8 cellular contexts compared by ENCODE assay signal in genomic region chr2:74849228-74849892, GRCh38. TPM values are rescaled to one million over a fixed set of nuclear protein-coding genes. Genes with fewer than 3 reads are reported as not detected.
DNase-seq lines count a peak whose midpoint lies in the region; ATAC-seq and TF ChIP-seq lines count a peak whose summit lies in the region.

No MANE protein-coding gene starts in this region.

- H3K79me2 ChIP-seq in osteoblast (ENCODE audit: insufficient read depth, low read length), result peaks cover 80% of the 10 kb centered on the region

- H3K27me3 ChIP-seq in BLaER1, result no peaks in the 10 kb centered on the region
- no peaks in the 10 kb centered on the region for H3K27me3 ChIP-seq in osteoblast (ENCODE audit: insufficient read depth, low read length)

- TF ChIP-seq CTCF in epithelial cell of esophagus (IDR thresholded peaks at IDR 0.05; ENCODE audit: insufficient read depth, low read depth, low read length, missing control alignments) (no peak), osteoblast (IDR thresholded peaks at IDR 0.05; ENCODE audit: extremely low read depth, low read depth, low read length) (no peak)

- H3K36me3 ChIP-seq in BLaER1 (peaks cover 74% of the 10 kb centered on the region), osteoblast (ENCODE audit: insufficient read depth, low read length) (peaks cover 3% of the 10 kb centered on the region)

- POLR2A ChIA-PET in HEK293T (lab: Yijun Ruan, JAX), result interaction anchor here (1.7 kb wide), 1 partner anchor 13 kb away, joined by 6 read pairs; no protein-coding TSS in a partner anchor

- H3K4me3 ChIP-seq in BLaER1, result no peak overlapping the region
- no peak overlapping the region for H3K4me3 ChIP-seq in epithelial cell of esophagus (ENCODE audit: low read length)
- H3K4me3 ChIP-seq in osteoblast (ENCODE audit: insufficient read depth, low read length), result no peak overlapping the region

- CTCF ChIA-PET in HEK293T (lab: Yijun Ruan, JAX), result no interaction called here

- H4K20me1 ChIP-seq in BLaER1 (peaks cover 100% of the 10 kb centered on the region), osteoblast (ENCODE audit: insufficient read depth, low read length) (no peaks in the 10 kb centered on the region)

- peak; percentile 93 for ATAC-seq in GM19351 (IDR thresholded peaks at IDR 0.05; ENCODE audit: unreplicated experiment)
- peak; percentile 83 for ATAC-seq in HG03354 (IDR thresholded peaks at IDR 0.05; ENCODE audit: poor library complexity, severe bottlenecking, unreplicated experiment)

- H2AFZ ChIP-seq in osteoblast (ENCODE audit: low read length), result peak overlapping the region; percentile 9

- DNase-seq in T-helper 2 cell (peak in 3 of 5 experiments; percentile 25 to 80 (median 61)), epithelial cell of esophagus (ENCODE audit: low read depth) (peak; percentile 86), osteoblast (ENCODE audit: insufficient read length, low spot score, missing footprints) (no peak), HEK293T (ENCODE audit: extremely low spot score) (no peak), cerebellar cortex (ENCODE audit: low spot score) (no peak)

- peak overlapping the region; percentile 55 for H3K9ac ChIP-seq in BLaER1

- H3K9me3 ChIP-seq in BLaER1 (no peaks in the 10 kb centered on the region), osteoblast (ENCODE audit: low read depth, low read length) (no peaks in the 10 kb centered on the region)

- peaks cover 67% of the 10 kb centered on the region for H3K4me1 ChIP-seq in BLaER1
- H3K4me1 ChIP-seq in osteoblast (ENCODE audit: insufficient read depth, low read length), result peaks cover 47% of the 10 kb centered on the region

- peak overlapping the region; percentile 71 for H3K27ac ChIP-seq in BLaER1
- peak overlapping the region; percentile 57 for H3K27ac ChIP-seq in osteoblast (ENCODE audit: low read depth, low read length)

- H3K4me2 ChIP-seq in BLaER1 (peak overlapping the region; percentile 93), osteoblast (ENCODE audit: insufficient read depth, low read length) (peak overlapping the region; percentile 2)

TF ChIP-seq in HEK293T, 16 proteins besides CTCF, POLR2A, EP300 and RAD21:
- TF ChIP-seq SP1 (IDR thresholded peaks at IDR 0.05) (no peak), ARNT (IDR thresholded peaks at IDR 0.05) (no peak), ZNF384 (IDR thresholded peaks at IDR 0.05) (no peak), CTBP1 (IDR thresholded peaks at IDR 0.05; ENCODE audit: borderline replicate concordance) (no peak), FOXM1 (IDR thresholded peaks at IDR 0.05; ENCODE audit: borderline replicate concordance) (no peak), LEF1 (IDR thresholded peaks at IDR 0.05; ENCODE audit: borderline replicate concordance) (no peak), BHLHE40 (IDR thresholded peaks at IDR 0.05; ENCODE audit: borderline replicate concordance) (no peak), ELF4 (IDR thresholded peaks at IDR 0.05) (no peak), FOXK2 (IDR thresholded peaks at IDR 0.05) (no peak), PKNOX1 (IDR thresholded peaks at IDR 0.05) (no peak), SUZ12 (IDR thresholded peaks at IDR 0.05) (no peak), NFRKB (IDR thresholded peaks at IDR 0.05) (no peak), HDGF (IDR thresholded peaks at IDR 0.05; ENCODE audit: borderline replicate concordance) (no peak)

RNA-seq across cellular contexts. Expression of gene HK2, which starts 15.4 kb away (rescaled TPM):
- total RNA-seq in osteoblast, result 74.6 and 76.4 TPM in 2 replicates

Comparison
In these comparisons a context has a peak if more than half of its experiments do, and no peak if none do; other contexts are left out.
1. DNase-seq: peak in T-helper 2 cell (3 of 5) and epithelial cell of esophagus (single experiment); none in osteoblast (single experiment), HEK293T (single experiment) and cerebellar cortex (single experiment).